16 cellular contexts compared by ENCODE assay signal in genomic region chr20:17955302-17955701, GRCh38. TPM values are rescaled to one million over a fixed set of nuclear protein-coding genes. Genes with fewer than 3 reads are reported as not detected.
DNase-seq lines count a peak whose midpoint lies in the region; ATAC-seq, FAIRE-seq and TF ChIP-seq lines count a peak whose summit lies in the region.
"Had no signal": no experiment of that assay in that cellular context is flagged by ENCODE, and none has a peak within 500 bp of the region (broad histone marks: within the 10 kb centered on the region; RNA-seq: fewer than 3 reads in every experiment).

No MANE protein-coding gene starts in this region.

- peaks cover 62% of the 10 kb centered on the region for H3K36me3 ChIP-seq in CD4-positive, CD25-positive, alpha-beta regulatory T cell (ENCODE audit: control insufficient read depth, insufficient read depth, low read length)
- peaks cover 14% of the 10 kb centered on the region for H3K36me3 ChIP-seq in colonic mucosa

- H3K9me3 Mint-ChIP-seq in CD4-positive, CD25-positive, alpha-beta regulatory T cell = no peaks in the 10 kb centered on the region
- H3K9me3 Mint-ChIP-seq in activated T-helper 1 cell treated with anti-CD3 and anti-CD28 coated beads, Interleukin-12 subunit alpha, Interleukin-12 subunit beta, Interleukin-2, Interleukin-4 antibody, amounts not matched to agents 30 ng/mL and 10 ng/mL and 1 ng/mL, durations not matched to agents 14 hours and 24 hours and 36 hours = no peaks in the 10 kb centered on the region
- no peaks in the 10 kb centered on the region for H3K9me3 Mint-ChIP-seq in mesothelial cell of epicardium
- H3K9me3 Mint-ChIP-seq: neural crest cell had no signal

- H3K27me3 Mint-ChIP-seq in CD4-positive, CD25-positive, alpha-beta regulatory T cell = no peaks in the 10 kb centered on the region
- H3K27me3 Mint-ChIP-seq in activated T-helper 1 cell treated with anti-CD3 and anti-CD28 coated beads, Interleukin-12 subunit alpha, Interleukin-12 subunit beta, Interleukin-2, Interleukin-4 antibody, amounts not matched to agents 30 ng/mL and 10 ng/mL and 1 ng/mL, durations not matched to agents 14 hours and 24 hours and 36 hours (ENCODE audit: insufficient read depth) = no peaks in the 10 kb centered on the region
- no peaks in the 10 kb centered on the region for H3K27me3 Mint-ChIP-seq in mesothelial cell of epicardium (ENCODE audit: low read depth)

- peak overlapping the region; percentile 39 to 84 (median 39) for H3K27ac Mint-ChIP-seq in CD4-positive, CD25-positive, alpha-beta regulatory T cell
- peak overlapping the region; percentile 94 for H3K27ac Mint-ChIP-seq in activated T-helper 1 cell treated with anti-CD3 and anti-CD28 coated beads, Interleukin-12 subunit alpha, Interleukin-12 subunit beta, Interleukin-2, Interleukin-4 antibody, amounts not matched to agents 30 ng/mL and 10 ng/mL and 1 ng/mL, durations not matched to agents 14 hours and 24 hours and 36 hours
- peak overlapping the region; percentile 69 for H3K27ac Mint-ChIP-seq in mesothelial cell of epicardium

- no peak for DNase-seq in CD4-positive, CD25-positive, alpha-beta regulatory T cell
- DNase-seq in GM19239 (ENCODE audit: insufficient read length, low spot score) (no peak), mesothelial cell of epicardium (ENCODE audit: low spot score in 2 of 2, unreplicated experiment in 2 of 2) (no peak), LoVo (ENCODE audit: low spot score) (no peak), left cardiac atrium (no peak), colonic mucosa (no peak)
- DNase-seq in activated T-helper 1 cell treated with anti-CD3 and anti-CD28 coated beads, Interleukin-12 subunit alpha, Interleukin-12 subunit beta, Interleukin-2, Interleukin-4 antibody, amounts not matched to agents 30 ng/mL and 10 ng/mL and 1 ng/mL, durations not matched to agents 14 hours and 24 hours and 36 hours (ENCODE audit: low spot score) = no peak
- DNase-seq: GOT3, heart right ventricle, SHP77, sigmoid colon had no signal

- peaks cover 22 to 61% (median 49%) of the 10 kb centered on the region in 4 donors for H3K4me1 Mint-ChIP-seq in CD4-positive, CD25-positive, alpha-beta regulatory T cell
- peaks cover 64% of the 10 kb centered on the region for H3K4me1 Mint-ChIP-seq in activated T-helper 1 cell treated with anti-CD3 and anti-CD28 coated beads, Interleukin-12 subunit alpha, Interleukin-12 subunit beta, Interleukin-2, Interleukin-4 antibody, amounts not matched to agents 30 ng/mL and 10 ng/mL and 1 ng/mL, durations not matched to agents 14 hours and 24 hours and 36 hours (ENCODE audit: low read depth)
- H3K4me1 Mint-ChIP-seq in mesothelial cell of epicardium = peaks cover 34% of the 10 kb centered on the region

- H3K4me1 ChIP-seq in CD4-positive, CD25-positive, alpha-beta regulatory T cell (ENCODE audit: control insufficient read depth, insufficient read depth, low read length, poor library complexity, severe bottlenecking) = peaks cover 41% of the 10 kb centered on the region
- H3K4me1 ChIP-seq in colonic mucosa = peaks cover 12% of the 10 kb centered on the region

- no peak overlapping the region for H3K9ac ChIP-seq in colonic mucosa (ENCODE audit: low read depth in 2 of 2, low read length in 2 of 2)

- no peak for TF ChIP-seq CTCF in mesothelial cell of epicardium (IDR thresholded peaks at IDR 0.05; ENCODE audit: unreplicated experiment)
- no peak for TF ChIP-seq CTCF in colonic mucosa (IDR thresholded peaks at IDR 0.05)

- no peaks in the 10 kb centered on the region for H3K27me3 ChIP-seq in CD4-positive, CD25-positive, alpha-beta regulatory T cell (ENCODE audit: control insufficient read depth, insufficient read depth, low read length)
- no peaks in the 10 kb centered on the region for H3K27me3 ChIP-seq in colonic mucosa
- H3K27me3 ChIP-seq: cardiac muscle cell, heart right ventricle, sigmoid colon had no signal

- peak overlapping the region in 1 of 4 donors; percentile 8 for H3K4me3 Mint-ChIP-seq in CD4-positive, CD25-positive, alpha-beta regulatory T cell
- peak overlapping the region; percentile 58 for H3K4me3 Mint-ChIP-seq in activated T-helper 1 cell treated with anti-CD3 and anti-CD28 coated beads, Interleukin-12 subunit alpha, Interleukin-12 subunit beta, Interleukin-2, Interleukin-4 antibody, amounts not matched to agents 30 ng/mL and 10 ng/mL and 1 ng/mL, durations not matched to agents 14 hours and 24 hours and 36 hours
- no peak overlapping the region for H3K4me3 Mint-ChIP-seq in mesothelial cell of epicardium
- H3K4me3 Mint-ChIP-seq: neural crest cell had no signal

- intact Hi-C loops in activated T-helper 1 cell treated with anti-CD3 and anti-CD28 coated beads, Interleukin-12 subunit alpha, Interleukin-12 subunit beta, Interleukin-2, Interleukin-4 antibody, amounts not matched to agents 30 ng/mL and 10 ng/mL and 1 ng/mL, durations not matched to agents 14 hours and 24 hours and 36 hours (cut with micrococcal nuclease) = loop anchor here (1.0 kb wide), 2 partner anchors 14 to 37 kb away; partner anchors contain the start of gene MGME1
- intact Hi-C loops in left cardiac atrium (cut with DNase I) (no loop called here), colonic mucosa (cut with DNase I) (no loop called here)

- FAIRE-seq in GM19239 (lab: Jason Lieb, UNC) = peak; percentile 8
- FAIRE-seq: TTC549 had no signal

- no peaks in the 10 kb centered on the region for H3K9me3 ChIP-seq in CD4-positive, CD25-positive, alpha-beta regulatory T cell (ENCODE audit: control insufficient read depth in 2 of 2, low read length in 2 of 2)
- no peaks in the 10 kb centered on the region for H3K9me3 ChIP-seq in colonic mucosa
- H3K9me3 ChIP-seq: heart right ventricle, sigmoid colon had no signal

- no peak overlapping the region for H3K27ac ChIP-seq in CD4-positive, CD25-positive, alpha-beta regulatory T cell (ENCODE audit: insufficient read depth, low read length, poor library complexity, severe bottlenecking)
- H3K27ac ChIP-seq in colonic mucosa = no peak overlapping the region
- H3K27ac ChIP-seq: C4-2B, cardiac muscle cell, sigmoid colon had no signal

- no peak for ATAC-seq in CD4-positive, CD25-positive, alpha-beta regulatory T cell (ENCODE audit: low read depth in 2 of 2)
- ATAC-seq in HG02970 (IDR thresholded peaks at IDR 0.05; ENCODE audit: low FRiP score, unreplicated experiment) = no peak
- no peak for ATAC-seq in left cardiac atrium
- ATAC-seq: heart right ventricle had no signal

- H3K4me3 ChIP-seq in CD4-positive, CD25-positive, alpha-beta regulatory T cell (ENCODE audit: low read depth, low read length) = no peak overlapping the region
- no peak overlapping the region for H3K4me3 ChIP-seq in colonic mucosa
- H3K4me3 ChIP-seq: cardiac muscle cell, heart right ventricle, sigmoid colon had no signal

- H3K36me3 Mint-ChIP-seq in CD4-positive, CD25-positive, alpha-beta regulatory T cell = peaks cover 42% of the 10 kb centered on the region
- peaks cover 69% of the 10 kb centered on the region for H3K36me3 Mint-ChIP-seq in activated T-helper 1 cell treated with anti-CD3 and anti-CD28 coated beads, Interleukin-12 subunit alpha, Interleukin-12 subunit beta, Interleukin-2, Interleukin-4 antibody, amounts not matched to agents 30 ng/mL and 10 ng/mL and 1 ng/mL, durations not matched to agents 14 hours and 24 hours and 36 hours (ENCODE audit: low read depth)
- H3K36me3 Mint-ChIP-seq in mesothelial cell of epicardium = peaks cover 43% of the 10 kb centered on the region

RNA-seq across cellular contexts. Expression of gene SNX5, which starts 13.3 kb away (rescaled TPM):
- 71.9 TPM for total RNA-seq in CD4-positive, CD25-positive, alpha-beta regulatory T cell
- polyA plus RNA-seq in CD4-positive, CD25-positive, alpha-beta regulatory T cell = 10 to 100 TPM; 71.9 to 82.8 (median 78.9) TPM
- total RNA-seq in activated T-helper 1 cell treated with anti-CD3 and anti-CD28 coated beads, Interleukin-12 subunit alpha, Interleukin-12 subunit beta, Interleukin-2, Interleukin-4 antibody, amounts not matched to agents 30 ng/mL and 10 ng/mL and 1 ng/mL, durations not matched to agents 14 hours and 24 hours and 36 hours = 238 and 248 TPM in 2 replicates
- total RNA-seq in mesothelial cell of epicardium (130 to 134 TPM (median 133 TPM) in 3 replicates), left cardiac atrium (10 to 100 TPM; 46.7 to 48.2 TPM), colonic mucosa (100 to 1,000 TPM; 116 to 119 TPM)

RNA-seq across cellular contexts. Expression of gene MGME1, which starts 13.5 kb away (rescaled TPM):
- 19.2 TPM for total RNA-seq in CD4-positive, CD25-positive, alpha-beta regulatory T cell
- polyA plus RNA-seq in CD4-positive, CD25-positive, alpha-beta regulatory T cell = 10 to 100 TPM; 10.6 to 18.8 (median 14.3) TPM
- total RNA-seq in activated T-helper 1 cell treated with anti-CD3 and anti-CD28 coated beads, Interleukin-12 subunit alpha, Interleukin-12 subunit beta, Interleukin-2, Interleukin-4 antibody, amounts not matched to agents 30 ng/mL and 10 ng/mL and 1 ng/mL, durations not matched to agents 14 hours and 24 hours and 36 hours = 32.1 and 33.6 TPM in 2 replicates
- total RNA-seq in mesothelial cell of epicardium = 25.0 to 26.7 TPM (median 25.7 TPM) in 3 replicates
- total RNA-seq in left cardiac atrium = 10 to 100 TPM in 1 of 2 donors, 1 to 10 TPM in 1; 9.0 to 11.1 TPM
- 10 to 100 TPM; 20.5 to 21.1 TPM for total RNA-seq in colonic mucosa

Comparison
In these comparisons a context has a peak if more than half of its experiments do, and no peak if none do; other contexts are left out.
1. H3K27ac Mint-ChIP-seq: peak in every context shown above with its lines; median percentile 94 in activated T-helper 1 cell treated with anti-CD3 and anti-CD28 coated beads, Interleukin-12 subunit alpha, Interleukin-12 subunit beta, Interleukin-2, Interleukin-4 antibody, amounts not matched to agents 30 ng/mL and 10 ng/mL and 1 ng/mL, durations not matched to agents 14 hours and 24 hours and 36 hours; 69 in mesothelial cell of epicardium; 39 in CD4-positive, CD25-positive, alpha-beta regulatory T cell.